ENCODE assay signal across 10 cellular contexts in genomic region chrX:40005290-40006011, GRCh38.
A peak's percentile ranks its signal among the peaks of the same experiment; 100 is the strongest.
DNase-seq lines count a peak whose midpoint lies in the region; ATAC-seq lines count a peak whose summit lies in the region.
"Had no signal": no experiment of that assay in that cellular context is flagged by ENCODE, and none has a peak within 500 bp of the region (broad histone marks: within the 10 kb centered on the region; RNA-seq: fewer than 3 reads in every experiment).

No MANE protein-coding gene starts in this region.

- DNase-seq in OCI-M2 (lab: John Stamatoyannopoulos, UW; ENCODE audit: unreplicated experiment) = no peak
- DNase-seq in activated effector memory CD4-positive, alpha-beta T cell treated with anti-CD3 and anti-CD28 coated beads, Interleukin-2, amount 50 U/mL, for 16 hours = no peak

- H3K4me3 Mint-ChIP-seq in activated T-helper 17 cell treated with anti-CD3 and anti-CD28 coated beads, Interleukin-2, amount 50 U/mL, for 72 hours = peak overlapping the region; percentile 62

- H3K27me3 Mint-ChIP-seq in activated T-helper 17 cell treated with anti-CD3 and anti-CD28 coated beads, Interleukin-2, amount 50 U/mL, for 72 hours = peaks cover 28% of the 10 kb centered on the region

- H3K4me3 ChIP-seq in iPS-11a (ENCODE audit: low read depth, low read length) = peak overlapping the region; percentile 8
- H3K4me3 ChIP-seq in skin epidermis = peak overlapping the region in 4 of 7 experiments; percentile 3 to 16 (median 14)
- H3K4me3 ChIP-seq: SJSA1 had no signal

- ATAC-seq in HG03432 (IDR thresholded peaks at IDR 0.05; ENCODE audit: unreplicated experiment) = peak; percentile 22
- peak; percentile 7 for ATAC-seq in activated T-helper 17 cell treated with anti-CD3 and anti-CD28 coated beads, Interleukin-2, amount 50 U/mL, for 72 hours (replicated peaks)
- ATAC-seq in HG03175 (IDR thresholded peaks at IDR 0.05; ENCODE audit: unreplicated experiment) = no peak
- ATAC-seq in GM19455 (IDR thresholded peaks at IDR 0.05; ENCODE audit: unreplicated experiment) = no peak

- H3K9me3 Mint-ChIP-seq in activated T-helper 17 cell treated with anti-CD3 and anti-CD28 coated beads, Interleukin-2, amount 50 U/mL, for 72 hours = no peaks in the 10 kb centered on the region

- peak overlapping the region in 1 of 21 experiments; percentile 44 for H3K27ac ChIP-seq in skin epidermis
- H3K27ac ChIP-seq: SJSA1 had no signal

- H3K36me3 Mint-ChIP-seq in activated T-helper 17 cell treated with anti-CD3 and anti-CD28 coated beads, Interleukin-2, amount 50 U/mL, for 72 hours (ENCODE audit: low read depth) = no peaks in the 10 kb centered on the region

- no peak overlapping the region for H3K27ac Mint-ChIP-seq in activated T-helper 17 cell treated with anti-CD3 and anti-CD28 coated beads, Interleukin-2, amount 50 U/mL, for 72 hours
- H3K27ac Mint-ChIP-seq: progenitor cell of endocrine pancreas had no signal

- H3K4me1 Mint-ChIP-seq in activated T-helper 17 cell treated with anti-CD3 and anti-CD28 coated beads, Interleukin-2, amount 50 U/mL, for 72 hours = no peaks in the 10 kb centered on the region

Comparison
In these comparisons a context has a peak if more than half of its experiments do, and no peak if none do; other contexts are left out.
1. ATAC-seq: peak in HG03432 (single experiment) and activated T-helper 17 cell treated with anti-CD3 and anti-CD28 coated beads, Interleukin-2, amount 50 U/mL, for 72 hours (single experiment); none in HG03175 (single experiment) and GM19455 (single experiment).